In genomic region chr2:126835811-126836210, GRCh38 we compare ENCODE assay signal across 28 cellular contexts.
"Had no signal": no experiment of that assay in that cellular context is flagged by ENCODE, and none has a peak within 500 bp of the region (broad histone marks: within the 10 kb centered on the region; RNA-seq: fewer than 3 reads in every experiment).

No MANE protein-coding gene starts in this region.

- ATAC-seq: activated CD8-positive, alpha-beta T cell treated with anti-CD3 and anti-CD28 coated beads, Interleukin-2, amount 10 ng/mL, durations not matched to agents 7 days and 5 days; activated naive CD8-positive, alpha-beta T cell treated with anti-CD3 and anti-CD28 coated beads, Interleukin-2, amount 50 U/mL, for 24 hours had no signal

- H3K27ac ChIP-seq: KMS-11, SJSA1 had no signal

- H3K4me3 ChIP-seq: SJSA1 had no signal

- FAIRE-seq: TTC549 had no signal

- H3K27me3 Mint-ChIP-seq: brain had no signal

- H3K9me3 Mint-ChIP-seq: activated CD4-positive, alpha-beta T cell treated with anti-CD3 and anti-CD28 coated beads, Interleukin-2, amount 10 ng/mL, durations not matched to agents 24 days and 14 days; activated naive CD4-positive, alpha-beta T cell treated with anti-CD3 and anti-CD28 coated beads, Interleukin-2, amount 10 ng/mL, durations not matched to agents 7 days and 5 days; activated naive CD8-positive, alpha-beta T cell treated with anti-CD3 and anti-CD28 coated beads, Interleukin-2, amount 50 U/mL, for 24 hours; activated T-cell treated with anti-CD3 and anti-CD28 coated beads, Interleukin-2, amount 50 U/mL, for 24 hours; brain; central memory CD8-positive, alpha-beta T cell; T-helper 1 cell treated with Interleukin-12 subunit alpha and Interleukin-12 subunit beta and Interleukin-4 antibody, amounts not matched to agents 30 μg/mL and 1 μg/mL, for 36 hours; T-helper 2 cell treated with Interferon-gamma antibody and Interleukin-4, amounts not matched to agents 5 μg/mL and 100 μg/mL, for 36 hours had no signal

- H3K36me3 Mint-ChIP-seq: activated naive CD4-positive, alpha-beta T cell treated with anti-CD3 and anti-CD28 coated beads, Interleukin-2, amount 10 ng/mL, durations not matched to agents 7 days and 5 days; activated naive CD8-positive, alpha-beta T cell; brain had no signal

- H3K27me3 ChIP-seq: SJSA1 had no signal

- H3K4me3 Mint-ChIP-seq: activated CD4-positive, alpha-beta T cell treated with anti-CD3 and anti-CD28 coated beads, Interleukin-2, amount 10 ng/mL, durations not matched to agents 24 days and 14 days; activated CD8-positive, alpha-beta T cell treated with anti-CD3 and anti-CD28 coated beads, Interleukin-2, amount 10 ng/mL, durations not matched to agents 7 days and 5 days; activated naive CD4-positive, alpha-beta T cell treated with anti-CD3 and anti-CD28 coated beads, Interleukin-2, amount 10 ng/mL, durations not matched to agents 7 days and 5 days; activated naive CD8-positive, alpha-beta T cell; activated naive CD8-positive, alpha-beta T cell treated with anti-CD3 and anti-CD28 coated beads, Interleukin-2, amount 50 U/mL, for 24 hours; activated T-cell treated with anti-CD3 and anti-CD28 coated beads, Interleukin-2, amount 50 U/mL, for 24 hours; brain; central memory CD8-positive, alpha-beta T cell; T-helper 1 cell treated with Interleukin-12 subunit alpha and Interleukin-12 subunit beta and Interleukin-4 antibody, amounts not matched to agents 30 μg/mL and 1 μg/mL, for 36 hours; T-helper 2 cell treated with Interferon-gamma antibody and Interleukin-4, amounts not matched to agents 5 μg/mL and 100 μg/mL, for 36 hours had no signal

- H3K9ac ChIP-seq: KMS-11, SK-N-SH had no signal

- H3K4me1 Mint-ChIP-seq: activated CD4-positive, alpha-beta T cell treated with anti-CD3 and anti-CD28 coated beads, Interleukin-2, amount 10 ng/mL, durations not matched to agents 24 days and 14 days; activated naive CD4-positive, alpha-beta T cell treated with anti-CD3 and anti-CD28 coated beads, Interleukin-2, amount 10 ng/mL, durations not matched to agents 7 days and 5 days; activated naive CD8-positive, alpha-beta T cell treated with anti-CD3 and anti-CD28 coated beads, Interleukin-2, amount 50 U/mL, for 24 hours; central memory CD8-positive, alpha-beta T cell had no signal

- H3K4me2 ChIP-seq: KMS-11, SK-N-SH had no signal

- H3K9me3 ChIP-seq: SK-N-SH had no signal

- H3K27ac Mint-ChIP-seq: activated CD4-positive, alpha-beta T cell treated with anti-CD3 and anti-CD28 coated beads, Interleukin-2, amount 10 ng/mL, durations not matched to agents 24 days and 14 days; activated CD8-positive, alpha-beta T cell treated with anti-CD3 and anti-CD28 coated beads, Interleukin-2, amount 10 ng/mL, durations not matched to agents 7 days and 5 days; activated naive CD4-positive, alpha-beta T cell treated with anti-CD3 and anti-CD28 coated beads, Interleukin-2, amount 10 ng/mL, durations not matched to agents 7 days and 5 days; activated naive CD8-positive, alpha-beta T cell; activated naive CD8-positive, alpha-beta T cell treated with anti-CD3 and anti-CD28 coated beads, Interleukin-2, amount 50 U/mL, for 24 hours; activated T-cell treated with anti-CD3 and anti-CD28 coated beads, Interleukin-2, amount 50 U/mL, for 24 hours; brain; T-helper 1 cell treated with Interleukin-12 subunit alpha and Interleukin-12 subunit beta and Interleukin-4 antibody, amounts not matched to agents 30 μg/mL and 1 μg/mL, for 36 hours; T-helper 2 cell treated with Interferon-gamma antibody and Interleukin-4, amounts not matched to agents 5 μg/mL and 100 μg/mL, for 36 hours had no signal

- DNase-seq: activated CD4-positive, alpha-beta T cell treated with anti-CD3 and anti-CD28 coated beads, Interleukin-2, amount 10 ng/mL, durations not matched to agents 24 days and 14 days; activated CD4-positive, alpha-beta T cell treated with anti-CD3 and anti-CD28 coated beads, Interleukin-2, amount 50 U/mL, for 48 hours; activated CD8-positive, alpha-beta T cell treated with anti-CD3 and anti-CD28 coated beads, Interleukin-2, amount 10 ng/mL, durations not matched to agents 7 days and 5 days; activated naive CD4-positive, alpha-beta T cell treated with anti-CD3 and anti-CD28 coated beads, Interleukin-2, amount 10 ng/mL, durations not matched to agents 7 days and 5 days; activated naive CD8-positive, alpha-beta T cell treated with anti-CD3 and anti-CD28 coated beads, Interleukin-2, amount 50 U/mL, for 24 hours; activated T-cell treated with anti-CD3 and anti-CD28 coated beads, Interleukin-2, amount 50 U/mL, for 24 hours; anterior cingulate cortex; NCI-H1092 treated with DMSO at 0.1 percent for 48 hours; NCI-H1417; NCI-H146; NCI-H187; NCI-H2029 treated with DMSO at 0.1 percent for 48 hours; NCI-H2107; NCI-H2171; NCI-H510A; NCI-H526; NCI-H748 treated with DMSO at 0.1 percent for 48 hours; OCI-M1; SHP77 treated with DMSO at 0.1 percent for 48 hours; SK-N-SH had no signal

- H3K4me1 ChIP-seq: SJSA1 had no signal

- H3K36me3 ChIP-seq: SJSA1 had no signal
